In the genomic region with DNA sequence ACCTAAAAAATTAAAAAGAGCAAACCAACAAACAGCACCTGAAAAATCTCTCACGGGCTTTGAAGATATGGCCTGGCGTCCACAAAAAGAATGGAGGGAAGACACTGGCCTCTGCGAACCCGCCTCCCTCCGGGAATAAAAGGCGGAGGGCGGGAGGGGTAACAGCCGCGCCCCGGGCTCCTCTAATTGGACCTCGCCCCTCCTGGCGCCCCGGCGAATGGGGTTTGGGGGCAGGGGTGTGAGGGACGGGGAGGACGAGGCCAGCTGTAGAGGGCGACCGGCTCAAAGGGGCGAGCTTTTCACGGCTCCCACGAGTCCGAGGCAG, we compare ENCODE assay signal across 7 cellular contexts. TPM values are rescaled to one million over a fixed set of nuclear protein-coding genes. Genes with fewer than 3 reads are reported as not detected.
DNase-seq lines count a peak whose midpoint lies in the region; ATAC-seq and TF ChIP-seq lines count a peak whose summit lies in the region.

No MANE protein-coding gene starts in this region.

- H3K4me2 ChIP-seq in trophoblast cell (ENCODE audit: low read length) = peak overlapping the region; percentile 67

- H2BK12ac ChIP-seq in trophoblast cell (ENCODE audit: low read length) = no peak overlapping the region

- peak in 3 of 12 donors; percentile 14 to 25 (median 19) for TF ChIP-seq CTCF in heart left ventricle (IDR thresholded peaks at IDR 0.05)

- H3K27me3 ChIP-seq in heart left ventricle (no peaks in the 10 kb centered on the region), trophoblast cell (ENCODE audit: insufficient read depth, low read length) (no peaks in the 10 kb centered on the region)

- peaks cover 9% of the 10 kb centered on the region for H3K79me1 ChIP-seq in trophoblast cell (ENCODE audit: low read length)

- peak; percentile 27 for ATAC-seq in GM19452 (IDR thresholded peaks at IDR 0.05; ENCODE audit: unreplicated experiment)
- peak; percentile 44 for ATAC-seq in HG03460 (IDR thresholded peaks at IDR 0.05; ENCODE audit: unreplicated experiment)
- ATAC-seq in activated naive CD8-positive, alpha-beta T cell treated with anti-CD3 and anti-CD28 coated beads, Interleukin-2, amount 10 ng/mL, durations not matched to agents 7 days and 5 days (ENCODE audit: low read depth) = peak; percentile 62
- ATAC-seq in heart left ventricle = peak; percentile 42 to 75 (median 56)

- peak; percentile 72 for DNase-seq in EH (ENCODE audit: low read depth)
- peak; percentile 90 for DNase-seq in NCI-H510A treated with DMSO at 0.1 percent for 48 hours (lab: John Stamatoyannopoulos, UW)
- DNase-seq in activated naive CD8-positive, alpha-beta T cell treated with anti-CD3 and anti-CD28 coated beads, Interleukin-2, amount 10 ng/mL, durations not matched to agents 7 days and 5 days = no peak
- peak in 4 of 5 donors; percentile 49 to 82 (median 72) for DNase-seq in heart left ventricle
- DNase-seq in trophoblast cell = peak in 1 of 2 donors; percentile 30

- peak overlapping the region; percentile 52 for H2AFZ ChIP-seq in trophoblast cell (ENCODE audit: insufficient read depth, low read length, poor library complexity)

- H3K27me3 Mint-ChIP-seq in activated naive CD8-positive, alpha-beta T cell treated with anti-CD3 and anti-CD28 coated beads, Interleukin-2, amount 10 ng/mL, durations not matched to agents 7 days and 5 days = peaks cover 10% of the 10 kb centered on the region

- POLR2A ChIA-PET in activated naive CD8-positive, alpha-beta T cell treated with anti-CD3 and anti-CD28 coated beads, Interleukin-2, amount 10 ng/mL, durations not matched to agents 7 days and 5 days (lab: Charles Lee) = interaction anchor here (0.7 to 1.2 kb wide), 2 partner anchors 51 to 195 kb away, joined by 3 to 6 read pairs; no protein-coding TSS in a partner anchor

- H3K4me3 ChIP-seq in heart left ventricle (peak overlapping the region; percentile 68 to 100 (median 85)), trophoblast cell (ENCODE audit: low read depth, low read length) (peak overlapping the region; percentile 89)

- peak overlapping the region; percentile 65 for H4K8ac ChIP-seq in trophoblast cell (ENCODE audit: low read depth, low read length)

- H3K36me3 ChIP-seq in heart left ventricle (no peaks in the 10 kb centered on the region), trophoblast cell (ENCODE audit: control insufficient read depth in 1 of 2, insufficient read depth in 2 of 2, low read length in 2 of 2) (no peaks in the 10 kb centered on the region)

- no peak overlapping the region for H4K12ac ChIP-seq in trophoblast cell (ENCODE audit: low read depth, low read length)

- H3K14ac ChIP-seq in trophoblast cell (ENCODE audit: low read length) = peak overlapping the region; percentile 69

- H3K27ac ChIP-seq in heart left ventricle (peak overlapping the region; percentile 61 to 100 (median 94)), trophoblast cell (ENCODE audit: low read depth, low read length) (peak overlapping the region; percentile 94)

- peaks cover 0 to 15% (median 5%) of the 10 kb centered on the region in 12 donors for H3K4me1 ChIP-seq in heart left ventricle
- peaks cover 0 to 2% of the 10 kb centered on the region in 2 experiments for H3K4me1 ChIP-seq in trophoblast cell (ENCODE audit: control insufficient read depth in 1 of 2, insufficient read depth in 2 of 2, low read length in 2 of 2)

- peak overlapping the region; percentile 69 for H3K9ac ChIP-seq in trophoblast cell (ENCODE audit: low read length)

- peaks cover 29% of the 10 kb centered on the region for H3K4me1 Mint-ChIP-seq in activated naive CD8-positive, alpha-beta T cell treated with anti-CD3 and anti-CD28 coated beads, Interleukin-2, amount 10 ng/mL, durations not matched to agents 7 days and 5 days

- H3K79me2 ChIP-seq in trophoblast cell (ENCODE audit: control insufficient read depth, insufficient read depth, low read length, poor library complexity) = peaks cover 2% of the 10 kb centered on the region

- 0 to 1% (median 0%) methylated on average over 15 to 22 of the region's 22 CpGs for WGBS in heart left ventricle, 4 donors
- WGBS in trophoblast cell (ENCODE audit: extremely low coverage, insufficient coverage, insufficient read length) = no CpG with 5 or more reads among the region's 22 CpGs

- H2BK5ac ChIP-seq in trophoblast cell (ENCODE audit: low read depth, low read length, poor library complexity) = peak overlapping the region; percentile 65

- H3K23ac ChIP-seq in trophoblast cell (ENCODE audit: low read length) = no peak overlapping the region

- H3K27ac Mint-ChIP-seq in activated naive CD8-positive, alpha-beta T cell treated with anti-CD3 and anti-CD28 coated beads, Interleukin-2, amount 10 ng/mL, durations not matched to agents 7 days and 5 days = peak overlapping the region; percentile 69

- H2AK5ac ChIP-seq in trophoblast cell (ENCODE audit: low read length) = no peak overlapping the region

- H3K36me3 Mint-ChIP-seq in activated naive CD8-positive, alpha-beta T cell treated with anti-CD3 and anti-CD28 coated beads, Interleukin-2, amount 10 ng/mL, durations not matched to agents 7 days and 5 days = peaks cover 2% of the 10 kb centered on the region

- H3K4me3 Mint-ChIP-seq in activated naive CD8-positive, alpha-beta T cell treated with anti-CD3 and anti-CD28 coated beads, Interleukin-2, amount 10 ng/mL, durations not matched to agents 7 days and 5 days = peak overlapping the region; percentile 92

- no peaks in the 10 kb centered on the region for H3K9me3 ChIP-seq in heart left ventricle
- peaks cover 4% of the 10 kb centered on the region for H3K9me3 ChIP-seq in trophoblast cell (ENCODE audit: insufficient read depth, low read depth, low read length)

- H3K9me3 Mint-ChIP-seq in activated naive CD8-positive, alpha-beta T cell treated with anti-CD3 and anti-CD28 coated beads, Interleukin-2, amount 10 ng/mL, durations not matched to agents 7 days and 5 days = no peaks in the 10 kb centered on the region

- H3K4ac ChIP-seq in trophoblast cell (ENCODE audit: low read depth, low read length) = peak overlapping the region; percentile 23

- no peak overlapping the region for H2BK120ac ChIP-seq in trophoblast cell (ENCODE audit: insufficient read depth, low read length, poor library complexity)

- no peak overlapping the region for H3K18ac ChIP-seq in trophoblast cell (ENCODE audit: low read length)

- H4K91ac ChIP-seq in trophoblast cell (ENCODE audit: low read depth, low read length) = peak overlapping the region; percentile 31

- TF ChIP-seq POLR2A in heart left ventricle (IDR thresholded peaks at IDR 0.05) = no peak

- intact Hi-C loops in heart left ventricle (cut with DNase I) = loop anchor here in 8 of 10 donors (2.0 to 10.0 kb wide), 5 partner anchors 188 to 558 kb away; a partner anchor contains a TSS

RNA-seq across cellular contexts. Expression of a gene that starts 0.8 kb away (rescaled TPM):
- 10 to 100 TPM; 12.9 to 14.8 TPM for total RNA-seq in activated naive CD8-positive, alpha-beta T cell treated with anti-CD3 and anti-CD28 coated beads, Interleukin-2, amount 10 ng/mL, durations not matched to agents 7 days and 5 days
- 1 to 10 TPM; 2.9 to 6.2 (median 4.2) TPM for total RNA-seq in heart left ventricle
- 1 to 10 TPM; 2.4 to 5.9 TPM for polyA plus RNA-seq in heart left ventricle
- 5.3 and 5.8 TPM in 2 replicates for polyA plus RNA-seq in trophoblast cell (2013)
